ENCODE assay signal across 33 cellular contexts in genomic region chr3:34777361-34777760, GRCh38.
"Had no signal": no experiment of that assay in that cellular context is flagged by ENCODE, and none has a peak within 500 bp of the region (broad histone marks: within the 10 kb centered on the region; RNA-seq: fewer than 3 reads in every experiment).

No MANE protein-coding gene starts in this region.

- H3K4me2 ChIP-seq: hepatocyte had no signal

- H3K79me2 ChIP-seq: hepatocyte had no signal

- H3K4me1 ChIP-seq: adrenal gland, body of pancreas, esophagus muscularis mucosa, gastroesophageal sphincter, heart right ventricle had no signal

- FAIRE-seq: colon had no signal

- DNase-seq: activated CD4-positive, alpha-beta memory T cell treated with anti-CD3 and anti-CD28 coated beads for 36 hours; activated CD4-positive, alpha-beta T cell treated with anti-CD3 and anti-CD28 coated beads for 36 hours; activated CD4-positive, alpha-beta T cell treated with anti-CD3 and anti-CD28 coated beads, Interleukin-2, amount 10 ng/mL, durations not matched to agents 24 days and 14 days; activated CD4-positive, CD25-positive, alpha-beta regulatory T cell; activated CD4-positive, CD25-positive, alpha-beta regulatory T cell treated with anti-CD3 and anti-CD28 coated beads, Interleukin-2, amount 50 U/mL, for 72 hours; activated CD8-positive, alpha-beta memory T cell treated with anti-CD3 and anti-CD28 coated beads, Interleukin-2, amount 10 ng/mL, durations not matched to agents 7 days and 5 days; activated CD8-positive, alpha-beta memory T cell treated with anti-CD3 and anti-CD28 coated beads, Interleukin-2, amount 50 U/mL, for 4 hours; activated CD8-positive, alpha-beta T cell treated with anti-CD3 and anti-CD28 coated beads, Interleukin-2, amount 10 ng/mL, durations not matched to agents 7 days and 5 days; activated effector memory CD4-positive, alpha-beta T cell treated with anti-CD3 and anti-CD28 coated beads, Interleukin-2, amount 50 U/mL, for 16 hours; activated naive CD4-positive, alpha-beta T cell treated with anti-CD3 and anti-CD28 coated beads for 36 hours; activated naive CD8-positive, alpha-beta T cell treated with anti-CD3 and anti-CD28 coated beads for 36 hours; activated naive CD8-positive, alpha-beta T cell treated with anti-CD3 and anti-CD28 coated beads, Interleukin-2, amount 50 U/mL, for 24 hours; activated T-cell treated with anti-CD3 and anti-CD28 coated beads, Interleukin-2, amount 50 U/mL, for 1 hour; activated T-cell treated with anti-CD3 and anti-CD28 coated beads, Interleukin-2, amount 50 U/mL, for 48 hours; adrenal gland; amygdala; aorta; body of pancreas; cortex of kidney; dermis blood vessel endothelial cell; effector CD4-positive, alpha-beta T cell; effector memory CD8-positive, alpha-beta T cell; erythroblast; foreskin melanocyte; heart right ventricle; T-helper 2 cell had no signal

- H3K36me3 Mint-ChIP-seq: activated CD4-positive, alpha-beta memory T cell treated with anti-CD3 and anti-CD28 coated beads for 36 hours; activated CD8-positive, alpha-beta memory T cell treated with anti-CD3 and anti-CD28 coated beads, Interleukin-2, amount 10 ng/mL, durations not matched to agents 7 days and 5 days; activated naive CD4-positive, alpha-beta T cell treated with anti-CD3 and anti-CD28 coated beads, Interleukin-2, amount 50 U/mL, for 24 hours; activated naive CD8-positive, alpha-beta T cell treated with anti-CD3 and anti-CD28 coated beads for 36 hours had no signal

- ATAC-seq: activated CD4-positive, alpha-beta T cell treated with anti-CD3 and anti-CD28 coated beads for 36 hours; activated CD8-positive, alpha-beta memory T cell treated with anti-CD3 and anti-CD28 coated beads, Interleukin-2, amount 10 ng/mL, durations not matched to agents 7 days and 5 days; activated CD8-positive, alpha-beta T cell treated with anti-CD3 and anti-CD28 coated beads, Interleukin-2, amount 10 ng/mL, durations not matched to agents 7 days and 5 days; activated naive CD8-positive, alpha-beta T cell treated with anti-CD3 and anti-CD28 coated beads, Interleukin-2, amount 50 U/mL, for 24 hours; body of pancreas; effector memory CD8-positive, alpha-beta T cell; gastroesophageal sphincter; heart right ventricle had no signal

- H3K27ac ChIP-seq: adrenal gland, body of pancreas, esophagus muscularis mucosa, gastroesophageal sphincter, heart right ventricle, hepatocyte had no signal

- H3K9me3 Mint-ChIP-seq: activated CD4-positive, alpha-beta T cell treated with anti-CD3 and anti-CD28 coated beads, Interleukin-2, amount 10 ng/mL, durations not matched to agents 24 days and 14 days; activated naive CD4-positive, alpha-beta T cell treated with anti-CD3 and anti-CD28 coated beads, Interleukin-2, amount 50 U/mL, for 24 hours; activated naive CD8-positive, alpha-beta T cell treated with anti-CD3 and anti-CD28 coated beads for 36 hours; activated naive CD8-positive, alpha-beta T cell treated with anti-CD3 and anti-CD28 coated beads, Interleukin-2, amount 50 U/mL, for 24 hours; activated T-helper 1 cell treated with anti-CD3 and anti-CD28 coated beads, Interleukin-12 subunit alpha, Interleukin-12 subunit beta, Interleukin-2, Interleukin-4 antibody, amounts not matched to agents 30 ng/mL and 10 ng/mL and 1 ng/mL, durations not matched to agents 14 hours and 24 hours and 36 hours; activated T-helper 2 cell treated with anti-CD3 and anti-CD28 coated beads, Interferon-gamma antibody, Interleukin-2, Interleukin-4, amounts not matched to agents 10 μg/mL and 5 μg/mL and 100 μg/mL, durations not matched to agents 14 hours and 24 hours and 36 hours had no signal

- H3K27me3 Mint-ChIP-seq: activated CD4-positive, alpha-beta memory T cell treated with anti-CD3 and anti-CD28 coated beads for 36 hours; activated CD4-positive, alpha-beta T cell treated with anti-CD3 and anti-CD28 coated beads for 36 hours; activated CD4-positive, alpha-beta T cell treated with anti-CD3 and anti-CD28 coated beads, Interleukin-2, amount 10 ng/mL, durations not matched to agents 24 days and 14 days; activated CD8-positive, alpha-beta memory T cell treated with anti-CD3 and anti-CD28 coated beads, Interleukin-2, amount 10 ng/mL, durations not matched to agents 7 days and 5 days; activated naive CD4-positive, alpha-beta T cell treated with anti-CD3 and anti-CD28 coated beads, Interleukin-2, amount 50 U/mL, for 24 hours; activated naive CD8-positive, alpha-beta T cell treated with anti-CD3 and anti-CD28 coated beads for 36 hours; activated naive CD8-positive, alpha-beta T cell treated with anti-CD3 and anti-CD28 coated beads, Interleukin-2, amount 50 U/mL, for 24 hours; effector memory CD8-positive, alpha-beta T cell had no signal

- H3K9me3 ChIP-seq: adrenal gland, body of pancreas, esophagus muscularis mucosa, gastroesophageal sphincter had no signal

- H3K4me3 Mint-ChIP-seq: activated CD4-positive, alpha-beta memory T cell treated with anti-CD3 and anti-CD28 coated beads for 36 hours; activated CD4-positive, alpha-beta T cell treated with anti-CD3 and anti-CD28 coated beads for 36 hours; activated CD4-positive, alpha-beta T cell treated with anti-CD3 and anti-CD28 coated beads, Interleukin-2, amount 10 ng/mL, durations not matched to agents 24 days and 14 days; activated CD8-positive, alpha-beta memory T cell treated with anti-CD3 and anti-CD28 coated beads, Interleukin-2, amount 10 ng/mL, durations not matched to agents 7 days and 5 days; activated CD8-positive, alpha-beta T cell treated with anti-CD3 and anti-CD28 coated beads, Interleukin-2, amount 10 ng/mL, durations not matched to agents 7 days and 5 days; activated naive CD4-positive, alpha-beta T cell treated with anti-CD3 and anti-CD28 coated beads for 36 hours; activated naive CD4-positive, alpha-beta T cell treated with anti-CD3 and anti-CD28 coated beads, Interleukin-2, amount 50 U/mL, for 24 hours; activated naive CD8-positive, alpha-beta T cell treated with anti-CD3 and anti-CD28 coated beads for 36 hours; activated naive CD8-positive, alpha-beta T cell treated with anti-CD3 and anti-CD28 coated beads, Interleukin-2, amount 50 U/mL, for 24 hours; activated T-helper 1 cell treated with anti-CD3 and anti-CD28 coated beads, Interleukin-12 subunit alpha, Interleukin-12 subunit beta, Interleukin-2, Interleukin-4 antibody, amounts not matched to agents 30 ng/mL and 10 ng/mL and 1 ng/mL, durations not matched to agents 14 hours and 24 hours and 36 hours; effector memory CD8-positive, alpha-beta T cell had no signal

- H3K27ac Mint-ChIP-seq: activated CD4-positive, alpha-beta memory T cell treated with anti-CD3 and anti-CD28 coated beads for 36 hours; activated CD4-positive, alpha-beta T cell treated with anti-CD3 and anti-CD28 coated beads for 36 hours; activated CD4-positive, alpha-beta T cell treated with anti-CD3 and anti-CD28 coated beads, Interleukin-2, amount 10 ng/mL, durations not matched to agents 24 days and 14 days; activated CD8-positive, alpha-beta memory T cell treated with anti-CD3 and anti-CD28 coated beads, Interleukin-2, amount 10 ng/mL, durations not matched to agents 7 days and 5 days; activated CD8-positive, alpha-beta T cell treated with anti-CD3 and anti-CD28 coated beads, Interleukin-2, amount 10 ng/mL, durations not matched to agents 7 days and 5 days; activated naive CD4-positive, alpha-beta T cell treated with anti-CD3 and anti-CD28 coated beads for 36 hours; activated naive CD4-positive, alpha-beta T cell treated with anti-CD3 and anti-CD28 coated beads, Interleukin-2, amount 50 U/mL, for 24 hours; activated naive CD8-positive, alpha-beta T cell treated with anti-CD3 and anti-CD28 coated beads for 36 hours; activated naive CD8-positive, alpha-beta T cell treated with anti-CD3 and anti-CD28 coated beads, Interleukin-2, amount 50 U/mL, for 24 hours; activated T-helper 1 cell treated with anti-CD3 and anti-CD28 coated beads, Interleukin-12 subunit alpha, Interleukin-12 subunit beta, Interleukin-2, Interleukin-4 antibody, amounts not matched to agents 30 ng/mL and 10 ng/mL and 1 ng/mL, durations not matched to agents 14 hours and 24 hours and 36 hours; activated T-helper 2 cell treated with anti-CD3 and anti-CD28 coated beads, Interferon-gamma antibody, Interleukin-2, Interleukin-4, amounts not matched to agents 10 μg/mL and 5 μg/mL and 100 μg/mL, durations not matched to agents 14 hours and 24 hours and 36 hours; effector memory CD8-positive, alpha-beta T cell had no signal

- H3K4me1 Mint-ChIP-seq: activated CD4-positive, alpha-beta T cell treated with anti-CD3 and anti-CD28 coated beads for 36 hours; activated CD4-positive, alpha-beta T cell treated with anti-CD3 and anti-CD28 coated beads, Interleukin-2, amount 10 ng/mL, durations not matched to agents 24 days and 14 days; activated CD8-positive, alpha-beta memory T cell treated with anti-CD3 and anti-CD28 coated beads, Interleukin-2, amount 10 ng/mL, durations not matched to agents 7 days and 5 days; activated naive CD4-positive, alpha-beta T cell treated with anti-CD3 and anti-CD28 coated beads, Interleukin-2, amount 50 U/mL, for 24 hours; activated naive CD8-positive, alpha-beta T cell treated with anti-CD3 and anti-CD28 coated beads for 36 hours; activated naive CD8-positive, alpha-beta T cell treated with anti-CD3 and anti-CD28 coated beads, Interleukin-2, amount 50 U/mL, for 24 hours had no signal

- H3K27me3 ChIP-seq: adrenal gland, body of pancreas, esophagus muscularis mucosa, gastroesophageal sphincter, heart right ventricle, hepatocyte had no signal

- H2AFZ ChIP-seq: hepatocyte had no signal
